1 cellular context compared by ENCODE assay signal in the genomic region with DNA sequence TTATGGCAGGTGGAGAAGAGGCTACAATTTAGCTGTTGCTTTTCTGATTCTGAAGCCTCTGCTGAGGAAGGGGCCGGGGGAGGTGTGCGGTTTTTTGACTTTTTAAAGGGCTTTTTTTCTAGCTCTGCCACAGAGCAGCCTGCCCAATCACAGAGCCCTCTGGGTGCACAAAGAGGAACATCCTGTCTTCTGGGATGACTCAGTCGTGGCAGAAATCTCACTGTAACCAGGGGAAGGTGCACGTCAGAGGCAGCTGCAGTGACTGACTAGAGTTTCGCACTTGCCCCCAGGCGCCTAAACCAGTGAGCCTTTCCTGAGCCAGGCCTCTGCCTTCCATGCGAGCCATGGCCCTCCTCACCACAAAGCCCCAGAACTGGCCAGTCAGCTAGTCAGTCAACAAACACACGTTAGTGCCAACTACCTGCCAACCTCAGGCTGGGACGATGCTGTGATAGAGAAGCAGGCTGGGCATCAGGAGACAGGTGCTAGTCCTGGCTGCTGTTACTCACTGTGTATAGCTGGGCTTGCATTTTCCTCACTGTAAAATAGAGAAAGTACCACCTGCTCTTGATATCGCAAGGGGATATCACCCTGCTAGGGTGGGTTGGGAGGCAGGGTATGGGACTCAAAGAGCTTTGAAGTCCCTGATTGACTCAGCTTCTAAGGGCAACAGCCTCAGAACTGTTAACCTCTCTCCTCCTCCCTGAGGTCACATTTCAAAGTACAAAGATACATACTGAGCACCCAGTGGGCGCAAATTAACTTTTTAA.
TF ChIP-seq lines count a peak whose summit lies in the region.

No MANE protein-coding gene starts in this region.

TF ChIP-seq in WTC11, 78 proteins besides CTCF, POLR2A, EP300 and RAD21:
- TF ChIP-seq NR3C1 (CRISPR knock-in tag; conservative IDR thresholded peaks at IDR 0.05; ENCODE audit: low read depth), result no peak
- TF ChIP-seq, protein P1, sequence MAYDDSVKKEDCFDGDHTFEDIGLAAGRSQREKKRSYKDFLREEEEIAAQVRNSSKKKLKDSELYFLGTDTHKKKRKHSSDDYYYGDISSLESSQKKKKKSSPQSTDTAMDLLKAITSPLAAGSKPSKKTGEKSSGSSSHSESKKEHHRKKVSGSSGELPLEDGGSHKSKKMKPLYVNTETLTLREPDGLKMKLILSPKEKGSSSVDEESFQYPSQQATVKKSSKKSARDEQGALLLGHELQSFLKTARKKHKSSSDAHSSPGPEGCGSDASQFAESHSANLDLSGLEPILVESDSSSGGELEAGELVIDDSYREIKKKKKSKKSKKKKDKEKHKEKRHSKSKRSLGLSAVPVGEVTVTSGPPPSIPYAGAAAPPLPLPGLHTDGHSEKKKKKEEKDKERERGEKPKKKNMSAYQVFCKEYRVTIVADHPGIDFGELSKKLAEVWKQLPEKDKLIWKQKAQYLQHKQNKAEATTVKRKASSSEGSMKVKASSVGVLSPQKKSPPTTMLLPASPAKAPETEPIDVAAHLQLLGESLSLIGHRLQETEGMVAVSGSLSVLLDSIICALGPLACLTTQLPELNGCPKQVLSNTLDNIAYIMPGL (CRISPR knock-in tag; IDR thresholded peaks at IDR 0.05), result no peak
- no peak for TF ChIP-seq ZNF121 (CRISPR knock-in tag; IDR thresholded peaks at IDR 0.05)
- TF ChIP-seq NFYB (CRISPR knock-in tag; conservative IDR thresholded peaks at IDR 0.05; ENCODE audit: low read depth), result no peak
- no peak for TF ChIP-seq ETV6 (CRISPR knock-in tag; IDR thresholded peaks at IDR 0.05)
- TF ChIP-seq ZNF263 (CRISPR knock-in tag; IDR thresholded peaks at IDR 0.05; ENCODE audit: low read depth), result no peak
- TF ChIP-seq, protein P2, sequence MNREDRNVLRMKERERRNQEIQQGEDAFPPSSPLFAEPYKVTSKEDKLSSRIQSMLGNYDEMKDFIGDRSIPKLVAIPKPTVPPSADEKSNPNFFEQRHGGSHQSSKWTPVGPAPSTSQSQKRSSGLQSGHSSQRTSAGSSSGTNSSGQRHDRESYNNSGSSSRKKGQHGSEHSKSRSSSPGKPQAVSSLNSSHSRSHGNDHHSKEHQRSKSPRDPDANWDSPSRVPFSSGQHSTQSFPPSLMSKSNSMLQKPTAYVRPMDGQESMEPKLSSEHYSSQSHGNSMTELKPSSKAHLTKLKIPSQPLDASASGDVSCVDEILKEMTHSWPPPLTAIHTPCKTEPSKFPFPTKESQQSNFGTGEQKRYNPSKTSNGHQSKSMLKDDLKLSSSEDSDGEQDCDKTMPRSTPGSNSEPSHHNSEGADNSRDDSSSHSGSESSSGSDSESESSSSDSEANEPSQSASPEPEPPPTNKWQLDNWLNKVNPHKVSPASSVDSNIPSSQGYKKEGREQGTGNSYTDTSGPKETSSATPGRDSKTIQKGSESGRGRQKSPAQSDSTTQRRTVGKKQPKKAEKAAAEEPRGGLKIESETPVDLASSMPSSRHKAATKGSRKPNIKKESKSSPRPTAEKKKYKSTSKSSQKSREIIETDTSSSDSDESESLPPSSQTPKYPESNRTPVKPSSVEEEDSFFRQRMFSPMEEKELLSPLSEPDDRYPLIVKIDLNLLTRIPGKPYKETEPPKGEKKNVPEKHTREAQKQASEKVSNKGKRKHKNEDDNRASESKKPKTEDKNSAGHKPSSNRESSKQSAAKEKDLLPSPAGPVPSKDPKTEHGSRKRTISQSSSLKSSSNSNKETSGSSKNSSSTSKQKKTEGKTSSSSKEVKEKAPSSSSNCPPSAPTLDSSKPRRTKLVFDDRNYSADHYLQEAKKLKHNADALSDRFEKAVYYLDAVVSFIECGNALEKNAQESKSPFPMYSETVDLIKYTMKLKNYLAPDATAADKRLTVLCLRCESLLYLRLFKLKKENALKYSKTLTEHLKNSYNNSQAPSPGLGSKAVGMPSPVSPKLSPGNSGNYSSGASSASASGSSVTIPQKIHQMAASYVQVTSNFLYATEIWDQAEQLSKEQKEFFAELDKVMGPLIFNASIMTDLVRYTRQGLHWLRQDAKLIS (CRISPR knock-in tag; IDR thresholded peaks at IDR 0.05; ENCODE audit: borderline replicate concordance), result no peak
TF ChIP-seq in WTC11: peak in this region for 0.
